ENCODE assay signal across 19 cellular contexts in the genomic region with DNA sequence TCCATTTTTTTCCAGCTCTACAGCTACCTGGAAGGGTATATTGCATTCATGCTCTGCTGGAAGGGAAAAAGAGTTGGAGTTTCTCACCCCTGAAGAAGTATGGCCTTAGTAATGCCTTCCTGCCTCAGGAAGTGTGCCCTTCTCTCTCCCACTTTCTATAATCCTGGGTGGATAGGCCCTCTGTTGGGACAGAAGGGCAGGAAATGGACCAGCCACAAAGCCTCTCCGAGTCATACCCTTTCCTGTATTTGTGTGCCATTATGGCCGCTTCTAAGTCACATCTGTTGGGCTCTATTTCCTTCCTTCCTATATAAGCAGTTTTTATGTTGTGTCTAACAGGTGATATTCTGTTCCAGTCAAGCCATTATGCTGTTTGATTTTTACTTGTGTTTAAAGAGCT.
"Had no signal": no experiment of that assay in that cellular context is flagged by ENCODE, and none has a peak within 500 bp of the region (broad histone marks: within the 10 kb centered on the region; RNA-seq: fewer than 3 reads in every experiment).

No MANE protein-coding gene starts in this region.

- DNase-seq: activated CD4-positive, alpha-beta T cell treated with anti-CD3 and anti-CD28 coated beads, Interleukin-2, amount 50 U/mL, for 1 hour; activated CD4-positive, CD25-positive, alpha-beta regulatory T cell; activated naive CD4-positive, alpha-beta T cell treated with anti-CD3 and anti-CD28 coated beads, Interleukin-2, amount 10 ng/mL, durations not matched to agents 7 days and 5 days; endodermal cell; esophagus squamous epithelium; foreskin fibroblast; glutamatergic neuron; left colon; natural killer cell; right cardiac atrium; stimulated activated CD4-positive, alpha-beta T cell treated with anti-CD3 and anti-CD28 coated beads, Interleukin-2, amount 100 ng/mL, for 24 hours; stimulated activated naive B cell treated with anti-CD40 and anti-IgM and Interleukin-4, amounts not matched to agents 10 μg/mL and 1 μg/mL and 100 μg/mL, for 72 hours had no signal

- H3K27ac Mint-ChIP-seq: activated naive CD4-positive, alpha-beta T cell treated with anti-CD3 and anti-CD28 coated beads, Interleukin-2, amount 10 ng/mL, durations not matched to agents 7 days and 5 days; activated T-helper 2 cell treated with anti-CD3 and anti-CD28 coated beads, Interferon-gamma antibody, Interleukin-2, Interleukin-4, amounts not matched to agents 10 μg/mL and 5 μg/mL and 100 μg/mL, durations not matched to agents 14 hours and 24 hours and 36 hours; endodermal cell; natural killer cell; stimulated activated naive B cell treated with anti-CD40 and anti-IgM and Interleukin-4, amounts not matched to agents 10 μg/mL and 1 μg/mL and 100 μg/mL, for 72 hours; T-helper 1 cell treated with Interleukin-12 subunit alpha and Interleukin-12 subunit beta and Interleukin-4 antibody, amounts not matched to agents 30 μg/mL and 1 μg/mL, for 36 hours; type B pancreatic cell had no signal

- H3K27me3 ChIP-seq: esophagus squamous epithelium had no signal

- FAIRE-seq: TTC549 had no signal

- H3K27me3 Mint-ChIP-seq: activated naive CD4-positive, alpha-beta T cell treated with anti-CD3 and anti-CD28 coated beads, Interleukin-2, amount 10 ng/mL, durations not matched to agents 7 days and 5 days; progenitor cell of endocrine pancreas; stimulated activated naive B cell treated with anti-CD40 and anti-IgM and Interleukin-4, amounts not matched to agents 10 μg/mL and 1 μg/mL and 100 μg/mL, for 72 hours; type B pancreatic cell had no signal

- ATAC-seq: natural killer cell; right cardiac atrium; stimulated activated naive B cell treated with anti-CD40 and anti-IgM and Interleukin-4, amounts not matched to agents 10 μg/mL and 1 μg/mL and 100 μg/mL, for 72 hours had no signal

- H3K9me3 ChIP-seq: esophagus squamous epithelium had no signal

- H3K4me1 ChIP-seq: esophagus squamous epithelium had no signal

- H3K4me3 Mint-ChIP-seq: activated naive CD4-positive, alpha-beta T cell treated with anti-CD3 and anti-CD28 coated beads, Interleukin-2, amount 10 ng/mL, durations not matched to agents 7 days and 5 days; central memory CD8-positive, alpha-beta T cell; endodermal cell; natural killer cell; stimulated activated naive B cell treated with anti-CD40 and anti-IgM and Interleukin-4, amounts not matched to agents 10 μg/mL and 1 μg/mL and 100 μg/mL, for 72 hours; T-helper 1 cell treated with Interleukin-12 subunit alpha and Interleukin-12 subunit beta and Interleukin-4 antibody, amounts not matched to agents 30 μg/mL and 1 μg/mL, for 36 hours; type B pancreatic cell had no signal

- H3K4me3 ChIP-seq: esophagus squamous epithelium, lung had no signal

- H3K36me3 Mint-ChIP-seq: activated naive CD4-positive, alpha-beta T cell treated with anti-CD3 and anti-CD28 coated beads, Interleukin-2, amount 10 ng/mL, durations not matched to agents 7 days and 5 days had no signal

- H3K27ac ChIP-seq: esophagus squamous epithelium had no signal

- H3K9me3 Mint-ChIP-seq: activated naive CD4-positive, alpha-beta T cell treated with anti-CD3 and anti-CD28 coated beads, Interleukin-2, amount 10 ng/mL, durations not matched to agents 7 days and 5 days; activated T-helper 2 cell treated with anti-CD3 and anti-CD28 coated beads, Interferon-gamma antibody, Interleukin-2, Interleukin-4, amounts not matched to agents 10 μg/mL and 5 μg/mL and 100 μg/mL, durations not matched to agents 14 hours and 24 hours and 36 hours; central memory CD8-positive, alpha-beta T cell; endodermal cell; T-helper 1 cell treated with Interleukin-12 subunit alpha and Interleukin-12 subunit beta and Interleukin-4 antibody, amounts not matched to agents 30 μg/mL and 1 μg/mL, for 36 hours; type B pancreatic cell had no signal

- H3K4me1 Mint-ChIP-seq: activated naive CD4-positive, alpha-beta T cell treated with anti-CD3 and anti-CD28 coated beads, Interleukin-2, amount 10 ng/mL, durations not matched to agents 7 days and 5 days; central memory CD8-positive, alpha-beta T cell; natural killer cell had no signal
